12 cellular contexts compared by ENCODE assay signal in the genomic region with DNA sequence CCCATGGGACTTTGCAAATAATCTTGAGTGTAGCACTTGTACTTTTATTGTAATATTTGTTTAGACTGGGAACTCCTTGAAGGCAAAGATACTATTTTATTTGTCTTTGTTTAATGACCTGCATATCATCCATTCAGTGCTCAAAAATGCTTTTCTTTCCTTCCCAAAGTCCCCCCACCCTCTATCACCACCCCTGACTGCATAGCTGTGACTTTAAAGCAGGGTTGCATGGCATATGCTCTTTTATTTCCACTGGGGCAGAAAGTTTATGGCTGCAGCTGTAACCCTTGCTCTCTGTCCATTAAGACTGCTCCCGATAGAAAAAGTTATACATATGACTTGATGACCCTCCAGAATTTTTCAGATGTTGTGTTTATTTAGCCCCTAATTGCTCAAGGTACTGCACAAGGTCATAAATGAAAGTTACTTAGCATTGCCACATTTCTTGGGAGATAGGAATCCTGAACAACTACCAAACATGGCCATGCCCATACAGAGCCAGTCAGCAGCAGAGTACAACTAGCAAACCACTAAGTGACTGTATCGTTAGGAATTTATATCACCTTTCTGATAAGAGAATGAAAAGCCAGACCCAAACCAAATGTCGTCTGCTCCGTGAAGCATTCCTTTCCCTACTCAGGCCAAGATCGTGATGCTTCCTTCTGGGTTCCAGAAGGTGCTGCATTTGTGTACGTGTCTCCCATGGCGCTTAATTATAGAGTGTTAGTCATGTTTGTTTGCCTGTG.
A peak's percentile ranks its signal among the peaks of the same experiment; 100 is the strongest.
DNase-seq lines count a peak whose midpoint lies in the region; FAIRE-seq and TF ChIP-seq lines count a peak whose summit lies in the region.
"Had no signal": no experiment of that assay in that cellular context is flagged by ENCODE, and none has a peak within 500 bp of the region (broad histone marks: within the 10 kb centered on the region; RNA-seq: fewer than 3 reads in every experiment).

No MANE protein-coding gene starts in this region.

- no peak for DNase-seq in activated naive CD4-positive, alpha-beta T cell (lab: John Stamatoyannopoulos, UW)
- peak; percentile 71 for DNase-seq in RWPE1 (ENCODE audit: low spot score)
- peak; percentile 94 for DNase-seq in fibroblast of villous mesenchyme (ENCODE audit: low read depth)
- DNase-seq in small intestine: peak; percentile 91
- DNase-seq in SK-N-DZ (ENCODE audit: low spot score): no peak
- DNase-seq in hepatic stellate cell (ENCODE audit: low spot score): no peak
- no peak for DNase-seq in thyroid gland
- DNase-seq: activated CD8-positive, alpha-beta memory T cell treated with anti-CD3 and anti-CD28 coated beads, Interleukin-2, amount 10 ng/mL, durations not matched to agents 7 days and 5 days; ovary; SJCRH30 had no signal

- TF ChIP-seq POLR2A in thyroid gland (IDR thresholded peaks at IDR 0.05): no peak

- TF ChIP-seq CTCF in RWPE1 (conservative IDR thresholded peaks at IDR 0.05; ENCODE audit: low read depth) (no peak), fibroblast of villous mesenchyme (IDR thresholded peaks at IDR 0.05; ENCODE audit: insufficient read depth, low read depth, low read length) (no peak), thyroid gland (IDR thresholded peaks at IDR 0.05) (no peak)

- H3K27me3 Mint-ChIP-seq in activated naive CD4-positive, alpha-beta T cell treated with anti-CD3 and anti-CD28 coated beads, Interleukin-2, amount 50 U/mL, for 24 hours: no peaks in the 10 kb centered on the region
- H3K27me3 Mint-ChIP-seq: activated CD8-positive, alpha-beta memory T cell treated with anti-CD3 and anti-CD28 coated beads, Interleukin-2, amount 10 ng/mL, durations not matched to agents 7 days and 5 days; dendritic cell treated with granulocyte-macrophage colony-stimulating factor and Interleukin-4, amounts not matched to agents 40 ng/mL and 50 ng/mL, for 4 days had no signal

- POLR2A ChIA-PET in RWPE1 (lab: Yijun Ruan, JAX; ENCODE audit: low non-redundant PET): no interaction called here

- 9 to 68% (median 39%) methylated on average over 7 of the region's 7 CpGs for WGBS in small intestine, 3 donors
- WGBS in thyroid gland, 2 donors: 85 to 87% methylated on average over 7 of the region's 7 CpGs

- H3K4me1 Mint-ChIP-seq in activated naive CD4-positive, alpha-beta T cell treated with anti-CD3 and anti-CD28 coated beads, Interleukin-2, amount 50 U/mL, for 24 hours: peaks cover 71% of the 10 kb centered on the region

- peak overlapping the region; percentile 93 for H3K27ac ChIP-seq in RWPE1
- H3K27ac ChIP-seq in small intestine (ENCODE audit: low read depth in 1 of 2, low read length in 1 of 2): peak overlapping the region; percentile 62 to 70
- H3K27ac ChIP-seq in thyroid gland: no peak overlapping the region
- H3K27ac ChIP-seq: ovary, SJCRH30 had no signal

- intact Hi-C loops in thyroid gland (cut with DNase I): no loop called here

- peaks cover 2% of the 10 kb centered on the region for H3K36me3 Mint-ChIP-seq in activated naive CD4-positive, alpha-beta T cell treated with anti-CD3 and anti-CD28 coated beads, Interleukin-2, amount 50 U/mL, for 24 hours
- H3K36me3 Mint-ChIP-seq: activated CD8-positive, alpha-beta memory T cell treated with anti-CD3 and anti-CD28 coated beads, Interleukin-2, amount 10 ng/mL, durations not matched to agents 7 days and 5 days had no signal

- peak overlapping the region; percentile 48 for H3K27ac Mint-ChIP-seq in activated naive CD4-positive, alpha-beta T cell treated with anti-CD3 and anti-CD28 coated beads, Interleukin-2, amount 50 U/mL, for 24 hours
- H3K27ac Mint-ChIP-seq: activated CD8-positive, alpha-beta memory T cell treated with anti-CD3 and anti-CD28 coated beads, Interleukin-2, amount 10 ng/mL, durations not matched to agents 7 days and 5 days; dendritic cell treated with granulocyte-macrophage colony-stimulating factor and Interleukin-4, amounts not matched to agents 40 ng/mL and 50 ng/mL, for 4 days had no signal

- CTCF ChIA-PET in RWPE1 (lab: Yijun Ruan, JAX): no interaction called here

- H3K27me3 ChIP-seq in small intestine (ENCODE audit: control insufficient read depth in 2 of 2, insufficient read depth in 2 of 2, low read length in 2 of 2) (no peaks in the 10 kb centered on the region), thyroid gland (no peaks in the 10 kb centered on the region)
- H3K27me3 ChIP-seq: ovary, SJCRH30 had no signal

- H3K9me3 ChIP-seq in small intestine (ENCODE audit: control insufficient read depth, low read depth) (no peaks in the 10 kb centered on the region), thyroid gland (no peaks in the 10 kb centered on the region)
- H3K9me3 ChIP-seq: ovary had no signal

- FAIRE-seq in small intestine (lab: Jason Lieb, UNC): no peak

- H3K4me3 Mint-ChIP-seq in activated naive CD4-positive, alpha-beta T cell treated with anti-CD3 and anti-CD28 coated beads, Interleukin-2, amount 50 U/mL, for 24 hours: no peak overlapping the region
- H3K4me3 Mint-ChIP-seq: activated CD8-positive, alpha-beta memory T cell treated with anti-CD3 and anti-CD28 coated beads, Interleukin-2, amount 10 ng/mL, durations not matched to agents 7 days and 5 days; dendritic cell treated with granulocyte-macrophage colony-stimulating factor and Interleukin-4, amounts not matched to agents 40 ng/mL and 50 ng/mL, for 4 days had no signal

- no peaks in the 10 kb centered on the region for H3K36me3 ChIP-seq in small intestine (ENCODE audit: control insufficient read depth in 2 of 2, insufficient read depth in 2 of 2, low read length in 2 of 2)
- no peaks in the 10 kb centered on the region for H3K36me3 ChIP-seq in thyroid gland
- H3K36me3 ChIP-seq: ovary, SJCRH30 had no signal

- H3K9me3 Mint-ChIP-seq in activated naive CD4-positive, alpha-beta T cell treated with anti-CD3 and anti-CD28 coated beads, Interleukin-2, amount 50 U/mL, for 24 hours: no peaks in the 10 kb centered on the region
- H3K9me3 Mint-ChIP-seq: dendritic cell treated with granulocyte-macrophage colony-stimulating factor and Interleukin-4, amounts not matched to agents 40 ng/mL and 50 ng/mL, for 4 days had no signal

- H3K4me1 ChIP-seq in small intestine (ENCODE audit: control insufficient read depth in 2 of 2, insufficient read depth in 1 of 2, low read depth in 1 of 2, low read length in 1 of 2) (peaks cover 19 to 20% of the 10 kb centered on the region in 2 donors), thyroid gland (peaks cover 30 to 38% of the 10 kb centered on the region in 2 donors)

- H3K4me3 ChIP-seq in fibroblast of villous mesenchyme (ENCODE audit: low read depth, low read length) (no peak overlapping the region), small intestine (ENCODE audit: low read depth in 1 of 2, low read length in 2 of 2) (no peak overlapping the region), thyroid gland (replicated peaks in 1 of 3) (no peak overlapping the region)
- H3K4me3 ChIP-seq: ovary, SJCRH30 had no signal

Comparison
In these comparisons a context has a peak if more than half of its experiments do, and no peak if none do; other contexts are left out.
1. DNase-seq: peak in RWPE1 (single experiment), fibroblast of villous mesenchyme (single experiment) and small intestine (single experiment); none in activated naive CD4-positive, alpha-beta T cell (0 of 4), SK-N-DZ (single experiment), hepatic stellate cell (single experiment) and thyroid gland (0 of 2).
2. H3K27ac ChIP-seq: peak in RWPE1 (single experiment) and small intestine (2 of 2); none in thyroid gland (0 of 3).